Comparison of ENCODE assay signal across 1 cellular context in genomic region chr6:158372570-158372969, GRCh38.
TF ChIP-seq lines count a peak whose summit lies in the region.

No MANE protein-coding gene starts in this region.

TF ChIP-seq in HEK293, 187 proteins besides CTCF, POLR2A, EP300 and RAD21 (continued from another document):
- TF ChIP-seq GLIS2 (tag by site-specific recombination; IDR thresholded peaks at IDR 0.05) (no peak), KLF10 (tag by site-specific recombination; IDR thresholded peaks at IDR 0.05) (no peak), ZNF600 (tag by site-specific recombination; IDR thresholded peaks at IDR 0.05) (no peak), ATF2 (tag by site-specific recombination; IDR thresholded peaks at IDR 0.05; ENCODE audit: low read depth) (0 out of 2 replicates have a peak, but pooled peaks have one; percentile 53)
